8 cellular contexts compared by ENCODE assay signal in the genomic region with DNA sequence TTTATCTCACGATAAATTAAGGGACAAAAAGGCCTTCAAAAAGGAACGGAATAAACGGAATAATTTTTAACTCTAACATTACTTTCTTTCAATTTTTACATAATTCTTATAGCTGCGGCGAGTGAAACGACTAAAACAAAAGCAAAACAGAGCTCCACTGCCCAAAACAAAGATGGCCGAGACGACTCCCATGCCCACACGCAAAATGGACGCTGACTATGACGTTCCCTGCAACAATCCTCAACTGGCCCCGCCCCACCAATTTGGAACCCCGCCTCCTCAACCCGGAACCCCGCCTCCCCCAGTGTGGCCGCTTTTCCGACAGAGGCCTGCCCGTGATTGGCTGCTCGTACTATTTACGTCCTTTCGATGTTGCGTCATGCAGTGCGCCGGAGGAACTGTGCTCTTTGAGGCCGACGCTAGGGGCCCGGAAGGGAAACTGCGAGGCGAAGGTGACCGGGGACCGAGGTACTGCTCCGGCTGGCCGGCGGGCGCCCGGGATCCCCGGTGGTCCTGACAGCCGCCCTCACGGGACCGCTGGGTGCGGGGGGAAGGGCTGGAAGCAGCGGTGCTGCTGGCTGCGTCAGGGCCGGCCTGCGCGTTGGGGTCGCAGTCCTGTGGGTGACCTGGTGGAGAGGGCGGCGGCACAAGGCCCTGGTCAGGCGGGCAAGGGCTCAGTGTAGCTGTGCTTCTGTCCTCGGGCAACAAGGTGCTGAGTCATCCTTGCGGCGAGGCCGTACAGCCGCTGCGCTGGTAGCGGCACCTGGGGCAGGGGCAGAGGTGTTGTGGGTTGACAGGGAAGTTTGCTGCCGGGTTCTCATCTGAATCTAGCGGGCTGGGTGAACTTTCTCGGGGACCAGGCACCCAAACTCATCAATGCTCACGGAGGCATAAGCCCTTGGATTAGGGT. TPM values are rescaled to one million over a fixed set of nuclear protein-coding genes. Genes with fewer than 3 reads are reported as not detected.
DNase-seq lines count a peak whose midpoint lies in the region; ATAC-seq and TF ChIP-seq lines count a peak whose summit lies in the region.

A gene with protein sequence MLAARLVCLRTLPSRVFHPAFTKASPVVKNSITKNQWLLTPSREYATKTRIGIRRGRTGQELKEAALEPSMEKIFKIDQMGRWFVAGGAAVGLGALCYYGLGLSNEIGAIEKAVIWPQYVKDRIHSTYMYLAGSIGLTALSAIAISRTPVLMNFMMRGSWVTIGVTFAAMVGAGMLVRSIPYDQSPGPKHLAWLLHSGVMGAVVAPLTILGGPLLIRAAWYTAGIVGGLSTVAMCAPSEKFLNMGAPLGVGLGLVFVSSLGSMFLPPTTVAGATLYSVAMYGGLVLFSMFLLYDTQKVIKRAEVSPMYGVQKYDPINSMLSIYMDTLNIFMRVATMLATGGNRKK (plus strand): TSS at position 384 of the 910 bp plus-strand sequence. CDS start 1,992 bp downstream, outside the sequence.

- no TSS peak for BruUV-seq in IMR-90 (replicated peaks; lab: Mats Ljungman, UMichigan)

- H3K36me3 ChIP-seq in IMR-90 (ENCODE audit: control insufficient read depth, insufficient read depth, low read length) (peaks cover 4% of the 10 kb centered on the region), mucosa of descending colon (ENCODE audit: low read depth) (peaks cover 18% of the 10 kb centered on the region)

- peak within 1 kb of the TSS; percentile 99 for H3K4me2 ChIP-seq in IMR-90 (ENCODE audit: low read depth, low read length)

- peak within 1 kb of the TSS; percentile 69 for H3K56ac ChIP-seq in IMR-90 (ENCODE audit: extremely low read depth, insufficient read depth, low read length)

- peak within 1 kb of the TSS; percentile 98 for H4K5ac ChIP-seq in IMR-90 (ENCODE audit: low read depth, low read length)

- peak within 1 kb of the TSS; percentile 9; the same call in 1 of the 2 replicates for H2AK5ac ChIP-seq in IMR-90 (ENCODE audit: low read depth, low read length)

- peak within 1 kb of the TSS; percentile 67 for H3K14ac ChIP-seq in IMR-90 (replicated peaks; ENCODE audit: low read depth, low read length)

- no peak for TF ChIP-seq RAD21 in IMR-90 (IDR thresholded peaks at IDR 0.05; ENCODE audit: low read length)

- peak; percentile 87 for DNase-seq in DMS 273 treated with DMSO at 0.1 percent for 48 hours (lab: John Stamatoyannopoulos, UW)
- peak; percentile 98 for DNase-seq in IMR-90
- DNase-seq in OCI-M1 (lab: John Stamatoyannopoulos, UW), result peak; percentile 99
- DNase-seq in activated T-cell treated with anti-CD3 and anti-CD28 coated beads for 4 hours, result peak; percentile 100
- peak; percentile 99 for DNase-seq in epithelial cell of esophagus (ENCODE audit: low read depth)
- peak; percentile 99 to 100 (median 100) for DNase-seq in mucosa of descending colon
- peak; percentile 98 to 99 for DNase-seq in stimulated activated CD8-positive, alpha-beta memory T cell treated with anti-CD3 and anti-CD28 coated beads, Interleukin-4, amount 100 ng/mL, for 4 hours (ENCODE audit: low read depth in 2 of 2, low spot score in 1 of 2)

- in situ Hi-C loops in IMR-90 (cut with MboI; ENCODE audit: low sequenced_read_pairs), result loop anchor here (10.0 kb wide), 1 partner anchor 395 kb away; no protein-coding TSS in a partner anchor

- peak within 1 kb of the TSS; percentile 99 to 100 for H4K8ac ChIP-seq in IMR-90 (ENCODE audit: low read depth in 2 of 2, low read length in 2 of 2)

- H3K9me1 ChIP-seq in IMR-90 (ENCODE audit: insufficient read depth, low read length), result no peaks in the 10 kb centered on the region

- H3K23ac ChIP-seq in IMR-90 (ENCODE audit: low read depth, low read length), result peak within 1 kb of the TSS; percentile 50

- H3K4ac ChIP-seq in IMR-90 (ENCODE audit: low read depth, low read length), result peak within 1 kb of the TSS; percentile 75

- TF ChIP-seq CTCF in IMR-90 (conservative IDR thresholded peaks at IDR 0.05; ENCODE audit: low read depth, low read length) (peak; percentile 43), epithelial cell of esophagus (IDR thresholded peaks at IDR 0.05; ENCODE audit: insufficient read depth, low read depth, low read length, missing control alignments) (peak; percentile 48), mucosa of descending colon (IDR thresholded peaks at IDR 0.05) (peak; percentile 40)

- H4K91ac ChIP-seq in IMR-90 (ENCODE audit: insufficient read depth, low read depth, low read length), result peak within 1 kb of the TSS; percentile 27

- peak within 1 kb of the TSS; percentile 57 for H2BK20ac ChIP-seq in IMR-90 (ENCODE audit: low read depth, low read length)

- H3K4me3 ChIP-seq in IMR-90 (ENCODE audit: insufficient read depth, low read depth, low read length) (peak within 1 kb of the TSS; percentile 89), epithelial cell of esophagus (ENCODE audit: low read length) (peak within 1 kb of the TSS; percentile 94), mucosa of descending colon (peak within 1 kb of the TSS; percentile 96)

- H3K27me3 ChIP-seq in IMR-90 (ENCODE audit: control insufficient read depth, insufficient read depth, low read length), result no peaks in the 10 kb centered on the region

- CTCF ChIA-PET in IMR-90 (lab: Yijun Ruan, JAX), result interaction anchor here (0.7 to 2.4 kb wide), 2 partner anchors 8 to 1433 kb away, joined by 3 to 11 read pairs; no protein-coding TSS in a partner anchor

- POLR2A ChIA-PET in IMR-90 (lab: Charles Lee; ENCODE audit: unreplicated experiment), result interaction anchor here (1.0 kb wide), 1 partner anchor 10 kb away, joined by 3 read pairs; no protein-coding TSS in a partner anchor

- H3K27ac ChIP-seq in IMR-90 (ENCODE audit: insufficient read depth, low read length), result peak within 1 kb of the TSS; percentile 73

- peak within 1 kb of the TSS; percentile 21 for H3K18ac ChIP-seq in IMR-90 (ENCODE audit: low read depth, low read length)

- dilution Hi-C loops in IMR-90 (cut with HindIII; ENCODE audit: low sequenced_read_pairs, unreplicated experiment), result no loop called here

- H2BK120ac ChIP-seq in IMR-90 (ENCODE audit: low read depth, low read length), result peak within 1 kb of the TSS; percentile 52; the same call in 1 of the 2 replicates

- H3K79me1 ChIP-seq in IMR-90 (ENCODE audit: low read depth in 1 of 2, low read length in 2 of 2), result peaks cover 11 to 18% of the 10 kb centered on the region in 2 experiments

- peak within 1 kb of the TSS; percentile 61 for H2BK5ac ChIP-seq in IMR-90 (ENCODE audit: low read depth, low read length, poor library complexity, severe bottlenecking)

- H3K9me3 ChIP-seq in IMR-90 (ENCODE audit: control insufficient read depth, insufficient read depth, low read length) (no peaks in the 10 kb centered on the region), mucosa of descending colon (no peaks in the 10 kb centered on the region)

- peak within 1 kb of the TSS; percentile 68 for H2AK9ac ChIP-seq in IMR-90 (replicated peaks; ENCODE audit: low read depth, low read length, poor library complexity)

- H3K9ac ChIP-seq in IMR-90 (ENCODE audit: low read depth, low read length), result peak within 1 kb of the TSS; percentile 65

- H2AFZ ChIP-seq in IMR-90 (replicated peaks; ENCODE audit: low read length, poor library complexity), result peak within 1 kb of the TSS; percentile 94

- TF ChIP-seq POLR2A in IMR-90 (IDR thresholded peaks at IDR 0.05; ENCODE audit: low read depth, low read length), result peak; percentile 91

- ATAC-seq in GM21526 (IDR thresholded peaks at IDR 0.05; ENCODE audit: low FRiP score, unreplicated experiment), result peak; percentile 98
- peak; percentile 99 for ATAC-seq in IMR-90 (ENCODE audit: low read depth)
- ATAC-seq in mucosa of descending colon, result peak; percentile 95

- intact Hi-C loops in IMR-90 (cut with micrococcal nuclease) (loop anchor here (10.0 kb wide), 1 partner anchor 115 kb away; no protein-coding TSS in a partner anchor), mucosa of descending colon (cut with DNase I, micrococcal nuclease) (loop anchor here in 1 of 2 donors (10.0 kb wide), 1 partner anchor 65 kb away; no protein-coding TSS in a partner anchor)

- 0% methylated on average over 8 of the region's 61 CpGs; no CpG with 5 or more reads in 1 of the 2 experiments for WGBS in IMR-90 (ENCODE audit: extremely low coverage in 2 of 2, insufficient read length in 1 of 2), 2 experiments

- H3K4me1 ChIP-seq in IMR-90 (ENCODE audit: control insufficient read depth, insufficient read depth, low read length) (peaks cover 4% of the 10 kb centered on the region), mucosa of descending colon (ENCODE audit: low read depth) (peaks cover 29% of the 10 kb centered on the region)

- H4K20me1 ChIP-seq in IMR-90 (ENCODE audit: insufficient read depth, low read length), result no peaks in the 10 kb centered on the region

- H2BK15ac ChIP-seq in IMR-90 (ENCODE audit: low read depth, low read length), result peak within 1 kb of the TSS; percentile 56; the same call in 1 of the 3 replicates

TF ChIP-seq in IMR-90, 13 proteins besides CTCF, POLR2A, EP300 and RAD21:
- TF ChIP-seq, protein P1, sequence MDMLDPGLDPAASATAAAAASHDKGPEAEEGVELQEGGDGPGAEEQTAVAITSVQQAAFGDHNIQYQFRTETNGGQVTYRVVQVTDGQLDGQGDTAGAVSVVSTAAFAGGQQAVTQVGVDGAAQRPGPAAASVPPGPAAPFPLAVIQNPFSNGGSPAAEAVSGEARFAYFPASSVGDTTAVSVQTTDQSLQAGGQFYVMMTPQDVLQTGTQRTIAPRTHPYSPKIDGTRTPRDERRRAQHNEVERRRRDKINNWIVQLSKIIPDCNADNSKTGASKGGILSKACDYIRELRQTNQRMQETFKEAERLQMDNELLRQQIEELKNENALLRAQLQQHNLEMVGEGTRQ (IDR thresholded peaks at IDR 0.05; ENCODE audit: low read depth, low read length), result 0 out of 2 replicates have a peak, but pooled peaks have one; percentile 10
- no peak for TF ChIP-seq FOS (IDR thresholded peaks at IDR 0.05; ENCODE audit: low read depth, low read length)
- peak; percentile 95 for TF ChIP-seq NFE2L2 (IDR thresholded peaks at IDR 0.05; ENCODE audit: low read depth, low read length)
- TF ChIP-seq CEBPB (IDR thresholded peaks at IDR 0.05; ENCODE audit: low read depth, low read length), result peak; percentile 98
- TF ChIP-seq RCOR1 (IDR thresholded peaks at IDR 0.05; ENCODE audit: insufficient replicate concordance, low read length), result no peak
- TF ChIP-seq MXI1 (IDR thresholded peaks at IDR 0.05; ENCODE audit: borderline replicate concordance, low read depth, low read length), result no peak
- TF ChIP-seq MAZ (IDR thresholded peaks at IDR 0.05; ENCODE audit: borderline replicate concordance, low read depth, low read length), result peak; percentile 70; the same call in 1 of the 2 replicates
- peak; percentile 48 for TF ChIP-seq BHLHE40 (IDR thresholded peaks at IDR 0.05; ENCODE audit: low read depth, low read length)
- peak; percentile 94; the same call in 1 of the 2 replicates for TF ChIP-seq CHD1 (IDR thresholded peaks at IDR 0.05; ENCODE audit: low read depth, low read length)
TF ChIP-seq in IMR-90: peak in this region for 6.

RNA-seq across cellular contexts. Expression of the gene that starts here (rescaled TPM):
- total RNA-seq in IMR-90 (2012; rRNA removed), result 185 and 186 TPM in 2 replicates
- polyA plus RNA-seq in IMR-90 (2012; rRNA removed), result 91.9 and 103 TPM in 2 replicates
- polyA plus RNA-seq in IMR-90 (2012; cell fraction: cytosol; rRNA removed), result 46.5 and 50.7 TPM in 2 replicates
- polyA plus RNA-seq in IMR-90 (2012; cell fraction: nucleus; rRNA removed; ENCODE audit: low replicate concordance), result 19.0 and 47.9 TPM in 2 replicates
- total RNA-seq in mucosa of descending colon, result 100 to 1,000 TPM; 216 to 279 (median 271) TPM

Comparison
In these comparisons a context has a peak if more than half of its experiments do, and no peak if none do; other contexts are left out.
1. Peak in every context shown above with its lines: DNase-seq, ATAC-seq, H3K4me3 ChIP-seq and H3K27ac ChIP-seq.